In genomic region chr2:167438206-167438605, GRCh38 we compare ENCODE assay signal across 17 cellular contexts.
DNase-seq lines count a peak whose midpoint lies in the region; ATAC-seq and TF ChIP-seq lines count a peak whose summit lies in the region.
"Had no signal": no experiment of that assay in that cellular context is flagged by ENCODE, and none has a peak within 500 bp of the region (broad histone marks: within the 10 kb centered on the region; RNA-seq: fewer than 3 reads in every experiment).

No MANE protein-coding gene starts in this region.

- no peak overlapping the region for H2BK15ac ChIP-seq in H9 (ENCODE audit: low read depth, low read length)

- H4K8ac ChIP-seq in H9 (replicated peaks; ENCODE audit: insufficient read length, low read depth, low read length), result no peak overlapping the region

- no peaks in the 10 kb centered on the region for H4K20me1 ChIP-seq in H9 (ENCODE audit: control insufficient read depth, insufficient read depth, insufficient read length)

- H3K9ac ChIP-seq in H9 (ENCODE audit: extremely low read depth, insufficient read length, low read length), result no peak overlapping the region

- TF ChIP-seq CTCF in cardiac muscle cell (IDR thresholded peaks at IDR 0.05; ENCODE audit: low read depth, low read length) (no peak), astrocyte of the spinal cord (IDR thresholded peaks at IDR 0.05; ENCODE audit: low read depth, low read length) (no peak), H9 (conservative IDR thresholded peaks at IDR 0.05) (no peak)
- TF ChIP-seq CTCF in CD4-positive, alpha-beta T cell (IDR thresholded peaks at IDR 0.05), result no peak

- no peaks in the 10 kb centered on the region for H3K4me1 Mint-ChIP-seq in CD4-positive, alpha-beta T cell (ENCODE audit: low read depth)
- H3K4me1 Mint-ChIP-seq in H9, result peaks cover 4 to 19% of the 10 kb centered on the region in 2 experiments; a peak in 3 of 4 replicates
- H3K4me1 Mint-ChIP-seq: activated naive CD4-positive, alpha-beta T cell treated with anti-CD3 and anti-CD28 coated beads, Interleukin-2, amount 10 ng/mL, durations not matched to agents 7 days and 5 days had no signal

- H3K4me3 Mint-ChIP-seq in CD4-positive, alpha-beta T cell, result no peak overlapping the region
- no peak overlapping the region for H3K4me3 Mint-ChIP-seq in H9
- H3K4me3 Mint-ChIP-seq: activated naive CD4-positive, alpha-beta T cell treated with anti-CD3 and anti-CD28 coated beads, Interleukin-2, amount 10 ng/mL, durations not matched to agents 7 days and 5 days had no signal

- no peak overlapping the region for H4K5ac ChIP-seq in H9 (ENCODE audit: insufficient read length, low read depth, low read length)

- no peaks in the 10 kb centered on the region for H3K27me3 Mint-ChIP-seq in CD4-positive, alpha-beta T cell
- no peaks in the 10 kb centered on the region for H3K27me3 Mint-ChIP-seq in H9 (ENCODE audit: low read depth)
- H3K27me3 Mint-ChIP-seq: activated naive CD4-positive, alpha-beta T cell treated with anti-CD3 and anti-CD28 coated beads, Interleukin-2, amount 10 ng/mL, durations not matched to agents 7 days and 5 days had no signal

- no peaks in the 10 kb centered on the region for H3K36me3 Mint-ChIP-seq in CD4-positive, alpha-beta T cell (ENCODE audit: low read depth)
- peaks cover 4 to 18% (median 12%) of the 10 kb centered on the region in 3 experiments; a peak in 6 of 7 replicates for H3K36me3 Mint-ChIP-seq in H9 (ENCODE audit: insufficient read depth in 1 of 3, low read depth in 3 of 3)
- H3K36me3 Mint-ChIP-seq: activated naive CD4-positive, alpha-beta T cell treated with anti-CD3 and anti-CD28 coated beads, Interleukin-2, amount 10 ng/mL, durations not matched to agents 7 days and 5 days had no signal

- H3T11ph ChIP-seq in H9 (ENCODE audit: low read length), result no peak overlapping the region

- H2BK120ac ChIP-seq in H9 (ENCODE audit: low read depth, low read length, poor library complexity, severe bottlenecking), result no peak overlapping the region

- peaks cover 2% of the 10 kb centered on the region; the same call in 1 of the 2 replicates for H3K79me2 ChIP-seq in H9 (ENCODE audit: insufficient read depth, low read length)

- intact Hi-C loops in Right ventricle myocardium superior (cut with DNase I), result no loop called here
- intact Hi-C loops in CD4-positive, alpha-beta T cell (cut with DNase I, micrococcal nuclease), result no loop called here

- CTCF ChIA-PET in CD4-positive, alpha-beta T cell (lab: Charles Lee), result no interaction called here

- no peak overlapping the region for H3K56ac ChIP-seq in H9 (ENCODE audit: insufficient read length, low read depth, low read length)

- H4K91ac ChIP-seq in H9 (ENCODE audit: insufficient read length, low read depth, low read length), result no peak overlapping the region

- no peaks in the 10 kb centered on the region for H3K36me3 ChIP-seq in cardiac muscle cell
- H3K36me3 ChIP-seq: pancreas, SJSA1, transverse colon had no signal

- no peaks in the 10 kb centered on the region for H3K27me3 ChIP-seq in cardiac muscle cell
- H3K27me3 ChIP-seq in CD4-positive, alpha-beta T cell (ENCODE audit: control insufficient read depth, insufficient read depth, low read length), result no peaks in the 10 kb centered on the region
- no peaks in the 10 kb centered on the region for H3K27me3 ChIP-seq in H9 (ENCODE audit: insufficient read depth, low read length)
- H3K27me3 ChIP-seq: pancreas, SJSA1, transverse colon had no signal

- H3K9me3 ChIP-seq in cardiac muscle cell (ENCODE audit: low read depth) (no peaks in the 10 kb centered on the region), H9 (ENCODE audit: control insufficient read depth, low read depth, low read length) (no peaks in the 10 kb centered on the region)
- H3K9me3 ChIP-seq in CD4-positive, alpha-beta T cell (ENCODE audit: control insufficient read depth, low read length), result no peaks in the 10 kb centered on the region
- H3K9me3 ChIP-seq: A549, pancreas, SJSA1, transverse colon had no signal

- no peak overlapping the region for H3K23ac ChIP-seq in H9 (ENCODE audit: insufficient read length, low read depth, low read length)

- ATAC-seq in Right ventricle myocardium superior (ENCODE audit: poor library complexity), result no peak
- ATAC-seq in CD4-positive, alpha-beta T cell (ENCODE audit: poor library complexity), result no peak
- ATAC-seq: A549, pancreas had no signal

- no peak overlapping the region for H3K4me3 ChIP-seq in cardiac muscle cell
- no peak overlapping the region for H3K4me3 ChIP-seq in astrocyte of the spinal cord (ENCODE audit: low read depth, low read length)
- H3K4me3 ChIP-seq: A549, pancreas, SJSA1, transverse colon had no signal

- H3K4me1 ChIP-seq in cardiac muscle cell (ENCODE audit: low read depth) (no peaks in the 10 kb centered on the region), H9 (ENCODE audit: insufficient read depth, low read length) (0 out of 2 replicates have a peak, but pooled peaks cover 4% of the 10 kb centered on the region)
- H3K4me1 ChIP-seq: A549, pancreas, SJSA1, transverse colon had no signal

- H3K27ac Mint-ChIP-seq in CD4-positive, alpha-beta T cell, result no peak overlapping the region
- H3K27ac Mint-ChIP-seq in H9, result peak overlapping the region in 1 of 3 experiments; percentile 25; a peak in 2 of 7 replicates
- H3K27ac Mint-ChIP-seq: activated naive CD4-positive, alpha-beta T cell treated with anti-CD3 and anti-CD28 coated beads, Interleukin-2, amount 10 ng/mL, durations not matched to agents 7 days and 5 days had no signal

- H2BK12ac ChIP-seq in H9 (ENCODE audit: insufficient read length, low read depth, low read length), result no peak overlapping the region

- DNase-seq in cardiac muscle cell (ENCODE audit: low read depth in 1 of 2, low spot score in 1 of 2) (peak; percentile 20 to 24), Right ventricle myocardium superior (no peak), astrocyte of the spinal cord (ENCODE audit: low read depth, low spot score) (peak; percentile 77), iris pigment epithelial cell (ENCODE audit: low read depth) (peak; percentile 52), T-helper 9 cell (no peak), germinal center (ENCODE audit: low spot score) (no peak), H9 (no peak)
- DNase-seq in CD4-positive, alpha-beta T cell, result no peak
- DNase-seq: activated CD4-positive, alpha-beta T cell treated with anti-CD3 and anti-CD28 coated beads for 4 hours; activated naive CD4-positive, alpha-beta T cell treated with anti-CD3 and anti-CD28 coated beads, Interleukin-2, amount 10 ng/mL, durations not matched to agents 7 days and 5 days; effector memory CD4-positive, alpha-beta T cell; GF-D8; NCI-H446 treated with DMSO at 0.1 percent for 48 hours; pancreas; transverse colon had no signal

- H2AK5ac ChIP-seq in H9 (ENCODE audit: insufficient read length, low read length), result no peak overlapping the region

- H2AFZ ChIP-seq in H9 (ENCODE audit: low read length), result no peak overlapping the region

- in situ Hi-C loops in astrocyte of the spinal cord (cut with HindIII; ENCODE audit: low sequenced_read_pairs), result no loop called here

- no peak overlapping the region for H2BK5ac ChIP-seq in H9 (ENCODE audit: insufficient read length, low read length)

- no peaks in the 10 kb centered on the region for H3K79me1 ChIP-seq in H9 (ENCODE audit: insufficient read depth, low read depth, low read length, poor library complexity, severe bottlenecking)

- no peaks in the 10 kb centered on the region for H3K23me2 ChIP-seq in H9 (ENCODE audit: insufficient read length, low read depth, low read length, poor library complexity, severe bottlenecking)

- peaks cover 4% of the 10 kb centered on the region for H3K9me3 Mint-ChIP-seq in CD4-positive, alpha-beta T cell
- H3K9me3 Mint-ChIP-seq in H9, result peaks cover 0 to 12% of the 10 kb centered on the region in 2 experiments; a peak in 3 of 5 replicates

- no peak overlapping the region for H3K4me2 ChIP-seq in H9 (ENCODE audit: insufficient read depth, insufficient read length, low read length)
- H3K4me2 ChIP-seq: A549 had no signal

- no peak overlapping the region for H2BK20ac ChIP-seq in H9 (ENCODE audit: low read depth, low read length, poor library complexity, severe bottlenecking)

- POLR2A ChIA-PET in CD4-positive, alpha-beta T cell (lab: Charles Lee), result no interaction called here

- H3K27ac ChIP-seq in cardiac muscle cell (no peak overlapping the region), H9 (ENCODE audit: insufficient read length, low read depth, low read length) (no peak overlapping the region)
- no peak overlapping the region for H3K27ac ChIP-seq in CD4-positive, alpha-beta T cell (ENCODE audit: low read depth, low read length)
- H3K27ac ChIP-seq: A549, pancreas, SJSA1, transverse colon had no signal

- WGBS in H9 (ENCODE audit: extremely low coverage, insufficient read length, low lambda C conversion rate), result no CpG with 5 or more reads among the region's 2 CpGs

- H3K18ac ChIP-seq in H9 (ENCODE audit: insufficient read length, low read depth, low read length), result no peak overlapping the region

- H3K4ac ChIP-seq in H9 (ENCODE audit: low read depth, low read length), result no peak overlapping the region

- H3K14ac ChIP-seq in H9 (ENCODE audit: insufficient read depth, low read length), result no peak overlapping the region

Comparison
In these comparisons a context has a peak if more than half of its experiments do, and no peak if none do; other contexts are left out.
1. DNase-seq: peak in cardiac muscle cell (2 of 2), astrocyte of the spinal cord (single experiment) and iris pigment epithelial cell (single experiment); none in Right ventricle myocardium superior (single experiment), T-helper 9 cell (single experiment), CD4-positive, alpha-beta T cell (0 of 10), germinal center (single experiment) and H9 (single experiment).